ENCODE assay signal across 23 cellular contexts in genomic region chr10:91035650-91036292, GRCh38.
"Had no signal": no experiment of that assay in that cellular context is flagged by ENCODE, and none has a peak within 500 bp of the region (broad histone marks: within the 10 kb centered on the region; RNA-seq: fewer than 3 reads in every experiment).

No MANE protein-coding gene starts in this region.

- H3K4me3 Mint-ChIP-seq: memory B cell; mesothelial cell of epicardium; naive B cell; natural killer cell treated with Interleukin-12 subunit alpha and Interleukin-12 subunit beta and Interleukin-15 and Interleukin-18, amount 100 ng/mL, for 72 hours; stimulated activated effector memory CD8-positive, alpha-beta T cell treated with anti-CD3 and anti-CD28 coated beads, Interleukin-12 subunit alpha, Interleukin-12 subunit beta, amount 100 ng/mL, for 72 hours had no signal

- H3K27me3 ChIP-seq: pancreas, right atrium auricular region, stomach, thyroid gland, vagina had no signal

- H3K4me1 Mint-ChIP-seq: memory B cell had no signal

- FAIRE-seq: frontal cortex, kidney, pancreas had no signal

- H3K4me1 ChIP-seq: pancreas had no signal

- H3K27ac ChIP-seq: pancreas, thyroid gland, vagina had no signal

- H3K9me3 ChIP-seq: mucosa of descending colon, pancreas, right atrium auricular region, stomach, thyroid gland, vagina had no signal

- ATAC-seq: left lobe of liver; mucosa of descending colon; natural killer cell treated with Interleukin-12 subunit alpha and Interleukin-12 subunit beta and Interleukin-15 and Interleukin-18, amount 100 ng/mL, for 72 hours; stimulated activated effector memory CD8-positive, alpha-beta T cell treated with anti-CD3 and anti-CD28 coated beads, Interleukin-12 subunit alpha, Interleukin-12 subunit beta, amount 100 ng/mL, for 72 hours had no signal

- H3K36me3 Mint-ChIP-seq: memory B cell; mesothelial cell of epicardium; naive B cell; stimulated activated effector memory CD8-positive, alpha-beta T cell treated with anti-CD3 and anti-CD28 coated beads, Interleukin-12 subunit alpha, Interleukin-12 subunit beta, amount 100 ng/mL, for 72 hours had no signal

- H3K36me3 ChIP-seq: pancreas, right atrium auricular region, stomach, thyroid gland, vagina had no signal

- H3K27me3 Mint-ChIP-seq: memory B cell had no signal

- DNase-seq: cortex of kidney; kidney; mucosa of descending colon; naive B cell; occipital lobe; pancreas; stimulated activated CD4-positive, alpha-beta T cell treated with anti-CD3 and anti-CD28 coated beads, Interleukin-2, amount 100 ng/mL, for 24 hours; stimulated activated CD4-positive, alpha-beta T cell treated with anti-CD3 and anti-CD28 coated beads, Interleukin-4, amount 100 ng/mL, for 24 hours; stimulated activated naive CD4-positive, alpha-beta T cell treated with Interleukin-2 at 50 U/mL for 16 hours; stomach; thyroid gland; trophoblast cell had no signal

- H3K4me3 ChIP-seq: lung, mucosa of descending colon, pancreas, right atrium auricular region, smooth muscle cell, stomach, thyroid gland, vagina had no signal

- H3K9me3 Mint-ChIP-seq: memory B cell, mesothelial cell of epicardium had no signal

- H3K27ac Mint-ChIP-seq: memory B cell; mesothelial cell of epicardium; natural killer cell treated with Interleukin-12 subunit alpha and Interleukin-12 subunit beta and Interleukin-15 and Interleukin-18, amount 100 ng/mL, for 72 hours; progenitor cell of endocrine pancreas; stimulated activated effector memory CD8-positive, alpha-beta T cell treated with anti-CD3 and anti-CD28 coated beads, Interleukin-12 subunit alpha, Interleukin-12 subunit beta, amount 100 ng/mL, for 72 hours had no signal
